16 cellular contexts compared by ENCODE assay signal in genomic region chr7:114970308-114970707, GRCh38. TPM values are rescaled to one million over a fixed set of nuclear protein-coding genes. Genes with fewer than 3 reads are reported as not detected.
DNase-seq lines count a peak whose midpoint lies in the region; ATAC-seq and TF ChIP-seq lines count a peak whose summit lies in the region.
"Had no signal": no experiment of that assay in that cellular context is flagged by ENCODE, and none has a peak within 500 bp of the region (broad histone marks: within the 10 kb centered on the region; RNA-seq: fewer than 3 reads in every experiment).

No MANE protein-coding gene starts in this region.

- H3K4me1 ChIP-seq in ascending aorta: no peaks in the 10 kb centered on the region

- intact Hi-C loops in ascending aorta (cut with DNase I): no loop called here

- no peaks in the 10 kb centered on the region for H3K9me3 ChIP-seq in ascending aorta
- H3K9me3 ChIP-seq: MG63 had no signal

- H3K36me3 Mint-ChIP-seq in activated naive CD8-positive, alpha-beta T cell: peaks cover 21% of the 10 kb centered on the region
- H3K36me3 Mint-ChIP-seq in activated naive CD8-positive, alpha-beta T cell treated with anti-CD3 and anti-CD28 coated beads for 36 hours: peaks cover 23% of the 10 kb centered on the region
- H3K36me3 Mint-ChIP-seq in activated naive CD8-positive, alpha-beta T cell treated with anti-CD3 and anti-CD28 coated beads, Interleukin-2, amount 50 U/mL, for 24 hours (ENCODE audit: low read depth): peaks cover 19% of the 10 kb centered on the region
- H3K36me3 Mint-ChIP-seq in natural killer cell treated with Interleukin-12 subunit alpha and Interleukin-12 subunit beta and Interleukin-15 and Interleukin-18, amount 100 ng/mL, for 72 hours: peaks cover 6% of the 10 kb centered on the region

- peaks cover 81% of the 10 kb centered on the region for H3K4me1 Mint-ChIP-seq in activated naive CD8-positive, alpha-beta T cell (ENCODE audit: low read depth)
- peaks cover 44% of the 10 kb centered on the region for H3K4me1 Mint-ChIP-seq in activated naive CD8-positive, alpha-beta T cell treated with anti-CD3 and anti-CD28 coated beads for 36 hours
- peaks cover 71% of the 10 kb centered on the region for H3K4me1 Mint-ChIP-seq in activated naive CD8-positive, alpha-beta T cell treated with anti-CD3 and anti-CD28 coated beads, Interleukin-2, amount 50 U/mL, for 24 hours
- H3K4me1 Mint-ChIP-seq in natural killer cell treated with Interleukin-12 subunit alpha and Interleukin-12 subunit beta and Interleukin-15 and Interleukin-18, amount 100 ng/mL, for 72 hours (ENCODE audit: low read depth in 2 of 2): peaks cover 38 to 64% of the 10 kb centered on the region in 2 donors

- H3K27ac ChIP-seq in ascending aorta: no peak overlapping the region

- no peaks in the 10 kb centered on the region for H3K27me3 ChIP-seq in ascending aorta
- H3K27me3 ChIP-seq: MG63 had no signal

- DNase-seq in activated naive CD8-positive, alpha-beta T cell treated with anti-CD3 and anti-CD28 coated beads for 36 hours: no peak
- DNase-seq in OCI-M1 (lab: John Stamatoyannopoulos, UW): peak; percentile 39
- DNase-seq in activated naive CD8-positive, alpha-beta T cell treated with anti-CD3 and anti-CD28 coated beads, Interleukin-2, amount 50 U/mL, for 24 hours: no peak
- DNase-seq in natural killer cell treated with Interleukin-12 subunit alpha and Interleukin-12 subunit beta and Interleukin-15 and Interleukin-18, amount 100 ng/mL, for 72 hours (ENCODE audit: low spot score): no peak
- DNase-seq in SHP77 (lab: John Stamatoyannopoulos, UW): no peak
- DNase-seq in ACHN: no peak
- no peak for DNase-seq in ascending aorta (ENCODE audit: low spot score in 2 of 2)
- DNase-seq: AML-193, DMS 273 treated with DMSO at 0.1 percent for 48 hours, HFFc6, MG63, NCI-H1105 treated with DMSO at 0.1 percent for 48 hours, NCI-H187, NCI-H446 treated with DMSO at 0.1 percent for 48 hours, NCI-H774 had no signal

- H3K4me3 ChIP-seq in ascending aorta: no peak overlapping the region
- H3K4me3 ChIP-seq: MG63 had no signal

- no peaks in the 10 kb centered on the region for H3K9me3 Mint-ChIP-seq in activated naive CD8-positive, alpha-beta T cell (ENCODE audit: low read depth)
- H3K9me3 Mint-ChIP-seq in activated naive CD8-positive, alpha-beta T cell treated with anti-CD3 and anti-CD28 coated beads for 36 hours: no peaks in the 10 kb centered on the region
- no peaks in the 10 kb centered on the region for H3K9me3 Mint-ChIP-seq in activated naive CD8-positive, alpha-beta T cell treated with anti-CD3 and anti-CD28 coated beads, Interleukin-2, amount 50 U/mL, for 24 hours
- H3K9me3 Mint-ChIP-seq in natural killer cell treated with Interleukin-12 subunit alpha and Interleukin-12 subunit beta and Interleukin-15 and Interleukin-18, amount 100 ng/mL, for 72 hours: no peaks in the 10 kb centered on the region
- H3K9me3 Mint-ChIP-seq: HFFc6 had no signal

- in situ Hi-C loops in ACHN (cut with HindIII; ENCODE audit: low pct_ligation_motif_present, low pct_unique_long_range_greater_than_20kb, low sequenced_read_pairs): no loop called here

- no peak for ATAC-seq in activated naive CD8-positive, alpha-beta T cell treated with anti-CD3 and anti-CD28 coated beads, Interleukin-2, amount 50 U/mL, for 24 hours
- peak in 1 of 2 donors; percentile 41 for ATAC-seq in natural killer cell treated with Interleukin-12 subunit alpha and Interleukin-12 subunit beta and Interleukin-15 and Interleukin-18, amount 100 ng/mL, for 72 hours

- no peak for TF ChIP-seq CTCF in ascending aorta (IDR thresholded peaks at IDR 0.05)

- H3K27ac Mint-ChIP-seq in activated naive CD8-positive, alpha-beta T cell: peak overlapping the region; percentile 46
- no peak overlapping the region for H3K27ac Mint-ChIP-seq in activated naive CD8-positive, alpha-beta T cell treated with anti-CD3 and anti-CD28 coated beads for 36 hours
- H3K27ac Mint-ChIP-seq in activated naive CD8-positive, alpha-beta T cell treated with anti-CD3 and anti-CD28 coated beads, Interleukin-2, amount 50 U/mL, for 24 hours: peak overlapping the region; percentile 36
- peak overlapping the region; percentile 40 to 60 for H3K27ac Mint-ChIP-seq in natural killer cell treated with Interleukin-12 subunit alpha and Interleukin-12 subunit beta and Interleukin-15 and Interleukin-18, amount 100 ng/mL, for 72 hours
- H3K27ac Mint-ChIP-seq: HFFc6 had no signal

- no peak overlapping the region for H3K4me3 Mint-ChIP-seq in activated naive CD8-positive, alpha-beta T cell
- no peak overlapping the region for H3K4me3 Mint-ChIP-seq in activated naive CD8-positive, alpha-beta T cell treated with anti-CD3 and anti-CD28 coated beads for 36 hours
- H3K4me3 Mint-ChIP-seq in activated naive CD8-positive, alpha-beta T cell treated with anti-CD3 and anti-CD28 coated beads, Interleukin-2, amount 50 U/mL, for 24 hours: no peak overlapping the region
- H3K4me3 Mint-ChIP-seq in natural killer cell treated with Interleukin-12 subunit alpha and Interleukin-12 subunit beta and Interleukin-15 and Interleukin-18, amount 100 ng/mL, for 72 hours: peak overlapping the region; percentile 53
- H3K4me3 Mint-ChIP-seq: HFFc6 had no signal

- H3K27me3 Mint-ChIP-seq in activated naive CD8-positive, alpha-beta T cell: no peaks in the 10 kb centered on the region
- H3K27me3 Mint-ChIP-seq in activated naive CD8-positive, alpha-beta T cell treated with anti-CD3 and anti-CD28 coated beads for 36 hours: no peaks in the 10 kb centered on the region
- H3K27me3 Mint-ChIP-seq in activated naive CD8-positive, alpha-beta T cell treated with anti-CD3 and anti-CD28 coated beads, Interleukin-2, amount 50 U/mL, for 24 hours: no peaks in the 10 kb centered on the region
- H3K27me3 Mint-ChIP-seq in natural killer cell treated with Interleukin-12 subunit alpha and Interleukin-12 subunit beta and Interleukin-15 and Interleukin-18, amount 100 ng/mL, for 72 hours: no peaks in the 10 kb centered on the region

- H3K36me3 ChIP-seq in ascending aorta: no peaks in the 10 kb centered on the region
- H3K36me3 ChIP-seq: MG63 had no signal

RNA-seq across cellular contexts. Expression of gene MDFIC, which starts 48.4 kb away (rescaled TPM):
- 10 to 100 TPM; 55.9 to 57.1 TPM for total RNA-seq in activated naive CD8-positive, alpha-beta T cell treated with anti-CD3 and anti-CD28 coated beads for 36 hours
- 100 to 1,000 TPM in 1 of 2 donors, 10 to 100 TPM in 1; 67.0 to 109 TPM for total RNA-seq in natural killer cell treated with Interleukin-12 subunit alpha and Interleukin-12 subunit beta and Interleukin-15 and Interleukin-18, amount 100 ng/mL, for 72 hours
- total RNA-seq in ascending aorta: 13.3 TPM
